In genomic region chr14:77543240-77543551, GRCh38 we compare ENCODE assay signal across 16 cellular contexts. TPM values are rescaled to one million over a fixed set of nuclear protein-coding genes. Genes with fewer than 3 reads are reported as not detected.
DNase-seq lines count a peak whose midpoint lies in the region; ATAC-seq, FAIRE-seq and TF ChIP-seq lines count a peak whose summit lies in the region.
"Had no signal": no experiment of that assay in that cellular context is flagged by ENCODE, and none has a peak within 500 bp of the region (broad histone marks: within the 10 kb centered on the region; RNA-seq: fewer than 3 reads in every experiment).

No MANE protein-coding gene starts in this region.

- ATAC-seq in K562 (peak; percentile 83), lower lobe of right lung (no peak), HG02763 (IDR thresholded peaks at IDR 0.05; ENCODE audit: unreplicated experiment) (no peak), gastrocnemius medialis (no peak)

- 23% methylated on average over 5 of the region's 5 CpGs for WGBS in K562 (ENCODE audit: insufficient coverage, low coverage, missing lambda C conversion rate)

- TF ChIP-seq POLR2A in K562 (conservative IDR thresholded peaks at IDR 0.05) (no peak), gastrocnemius medialis (IDR thresholded peaks at IDR 0.05) (no peak)

- DNase-seq in K562 (ENCODE audit: extremely low read depth in 1 of 4, low spot score in 3 of 4), result peak in 2 of 4 experiments; percentile 22 to 34
- no peak for DNase-seq in lower lobe of right lung
- DNase-seq in substantia nigra (lab: John Stamatoyannopoulos, UW), result no peak
- DNase-seq in gastrocnemius medialis, result no peak
- DNase-seq in NCI-H1048 (lab: John Stamatoyannopoulos, UW), result no peak
- DNase-seq: activated CD8-positive, alpha-beta memory T cell treated with anti-CD3 and anti-CD28 coated beads, Interleukin-2, amount 50 U/mL, for 48 hours; activated naive CD8-positive, alpha-beta T cell treated with anti-CD3 and anti-CD28 coated beads, Interleukin-2, amount 10 ng/mL, durations not matched to agents 7 days and 5 days; CD8-positive, alpha-beta memory T cell; left lung; NCI-H1092; NCI-H446 treated with DMSO at 0.1 percent for 48 hours; stimulated activated CD4-positive, alpha-beta T cell treated with anti-CD3 and anti-CD28 coated beads, Interleukin-4, amount 100 ng/mL, for 1 hour; stimulated activated naive CD4-positive, alpha-beta T cell treated with Interleukin-2 at 50 U/mL for 16 hours had no signal

- no peak overlapping the region for H3K4me3 Mint-ChIP-seq in IgD-negative memory B cell
- H3K4me3 Mint-ChIP-seq: activated naive CD8-positive, alpha-beta T cell treated with anti-CD3 and anti-CD28 coated beads, Interleukin-2, amount 10 ng/mL, durations not matched to agents 7 days and 5 days; CD8-positive, alpha-beta memory T cell had no signal

- H3K36me3 ChIP-seq in K562 (ENCODE audit: control insufficient read depth, insufficient read depth, low read length) (peaks cover 23% of the 10 kb centered on the region), lower lobe of right lung (peaks cover 34% of the 10 kb centered on the region), gastrocnemius medialis (peaks cover 0 to 4% of the 10 kb centered on the region in 2 donors)

- intact Hi-C loops in K562 (cut with micrococcal nuclease), result no loop called here
- intact Hi-C loops in lower lobe of right lung (cut with DNase I), result no loop called here
- intact Hi-C loops in gastrocnemius medialis (cut with DNase I; ENCODE audit: low total_unique reads), result no loop called here

- H2AFZ ChIP-seq in K562 (ENCODE audit: low read depth, low read length), result no peak overlapping the region

- H3K27ac ChIP-seq in K562 (ENCODE audit: extremely low read depth, low read depth, low read length), result no peak overlapping the region
- H3K27ac ChIP-seq in lower lobe of right lung, result peak overlapping the region; percentile 44
- peak overlapping the region; percentile 80 for H3K27ac ChIP-seq in substantia nigra (ENCODE audit: low read depth, low read length, poor library complexity, severe bottlenecking)
- peak overlapping the region in 2 of 4 donors; percentile 18 to 35 for H3K27ac ChIP-seq in gastrocnemius medialis

- in situ Hi-C loops in K562 (cut with MboI), result no loop called here
- in situ Hi-C loops in gastrocnemius medialis (cut with MboI; ENCODE audit: low sequenced_read_pairs in 4 of 4), result no loop called here

- no peak for FAIRE-seq in K562 (lab: Jason Lieb, UNC)
- FAIRE-seq: TTC549 had no signal

- peaks cover 3% of the 10 kb centered on the region for H3K36me3 Mint-ChIP-seq in IgD-negative memory B cell

- H3K4me2 ChIP-seq in K562 (ENCODE audit: insufficient read depth, low read length), result no peak overlapping the region

- POLR2A ChIA-PET in K562 (lab: Yijun Ruan, JAX), result no interaction called here

- CTCF ChIA-PET in K562 (lab: Yijun Ruan, JAX; ENCODE audit: low intra/inter-chr PET ratio), result no interaction called here

- TF ChIP-seq CTCF in K562 (IDR thresholded peaks at IDR 0.05 in 2 of 3, conservative IDR thresholded peaks at IDR 0.05 in 1 of 3; ENCODE audit: insufficient read depth in 2 of 3, low read depth in 1 of 3, low read length in 3 of 3) (no peak), lower lobe of right lung (IDR thresholded peaks at IDR 0.05) (no peak), gastrocnemius medialis (IDR thresholded peaks at IDR 0.05 in 4 of 5, conservative IDR thresholded peaks at IDR 0.05 in 1 of 5) (no peak)

- TF ChIP-seq EP300 in K562 (IDR thresholded peaks at IDR 0.05; ENCODE audit: low read length), result no peak

- H3K79me2 ChIP-seq in K562 (ENCODE audit: control insufficient read depth, insufficient read depth, low read length), result no peaks in the 10 kb centered on the region

- no peak overlapping the region for H3K9ac ChIP-seq in K562 (ENCODE audit: insufficient read depth in 1 of 2, low read depth in 2 of 2, low read length in 2 of 2)

- TF ChIP-seq RAD21 in K562 (CRISPR knock-in tag; conservative IDR thresholded peaks at IDR 0.05 in 1 of 2, IDR thresholded peaks at IDR 0.05 in 1 of 2), result no peak

- no TSS peak for BruUV-seq in K562 (replicated peaks; lab: Mats Ljungman, UMichigan)

- peaks cover 21 to 27% (median 21%) of the 10 kb centered on the region in 3 donors for H3K4me1 Mint-ChIP-seq in IgD-negative memory B cell

- H3K9me3 ChIP-seq in K562 (replicated peaks; ENCODE audit: control insufficient read depth, insufficient read depth, low read depth, low read length) (no peaks in the 10 kb centered on the region), lower lobe of right lung (no peaks in the 10 kb centered on the region), gastrocnemius medialis (no peaks in the 10 kb centered on the region)
- H3K9me3 ChIP-seq: left lung had no signal

- peak overlapping the region in 2 of 3 donors; percentile 0 to 88 for H3K27ac Mint-ChIP-seq in IgD-negative memory B cell

- H3K4me3 ChIP-seq in K562 (no peak overlapping the region), lower lobe of right lung (no peak overlapping the region), gastrocnemius medialis (no peak overlapping the region)
- H3K4me3 ChIP-seq: left lung had no signal

- no peaks in the 10 kb centered on the region for H3K27me3 Mint-ChIP-seq in IgD-negative memory B cell
- H3K27me3 Mint-ChIP-seq: activated naive CD8-positive, alpha-beta T cell treated with anti-CD3 and anti-CD28 coated beads, Interleukin-2, amount 10 ng/mL, durations not matched to agents 7 days and 5 days; CD8-positive, alpha-beta memory T cell had no signal

- no peaks in the 10 kb centered on the region for H3K9me1 ChIP-seq in K562 (ENCODE audit: control insufficient read depth, insufficient read depth, low read length)

- H4K20me1 ChIP-seq in K562 (replicated peaks; ENCODE audit: control insufficient read depth, insufficient read depth, low read length), result no peaks in the 10 kb centered on the region

- no peaks in the 10 kb centered on the region for H3K27me3 ChIP-seq in K562 (ENCODE audit: control insufficient read depth in 2 of 2, insufficient read depth in 2 of 2, low read length in 2 of 2)
- no peaks in the 10 kb centered on the region for H3K27me3 ChIP-seq in lower lobe of right lung (ENCODE audit: low read depth)
- H3K27me3 ChIP-seq in gastrocnemius medialis, result no peaks in the 10 kb centered on the region
- H3K27me3 ChIP-seq: left lung had no signal

- H3K4me1 ChIP-seq in K562 (replicated peaks in 1 of 2; ENCODE audit: control insufficient read depth in 2 of 2, insufficient read depth in 2 of 2, low read length in 2 of 2) (peaks cover 0 to 5% of the 10 kb centered on the region in 2 experiments; a peak in 1 of 5 replicates), lower lobe of right lung (peaks cover 11% of the 10 kb centered on the region), gastrocnemius medialis (peaks cover 0 to 6% of the 10 kb centered on the region in 2 donors)

- H3K9me3 Mint-ChIP-seq in IgD-negative memory B cell, result no peaks in the 10 kb centered on the region
- H3K9me3 Mint-ChIP-seq: activated naive CD8-positive, alpha-beta T cell treated with anti-CD3 and anti-CD28 coated beads, Interleukin-2, amount 10 ng/mL, durations not matched to agents 7 days and 5 days; CD8-positive, alpha-beta memory T cell had no signal

TF ChIP-seq in K562, 482 proteins besides CTCF, POLR2A, EP300 and RAD21:
- TF ChIP-seq FOXJ3 (CRISPR knock-in tag; IDR thresholded peaks at IDR 0.05) (no peak), TEAD4 (IDR thresholded peaks at IDR 0.05; ENCODE audit: low read length) (0 out of 2 replicates have a peak, but pooled peaks have one; percentile 19), TEAD4 (CRISPR knock-in tag; IDR thresholded peaks at IDR 0.05; ENCODE audit: borderline replicate concordance) (no peak), ZNF785 (CRISPR knock-in tag; IDR thresholded peaks at IDR 0.05) (0 out of 2 replicates have a peak, but pooled peaks have one; percentile 37), FOXK2 (conservative IDR thresholded peaks at IDR 0.05 in 1 of 2, IDR thresholded peaks at IDR 0.05 in 1 of 2; ENCODE audit: low read depth in 2 of 2) (0 out of 4 replicates have a peak, but pooled peaks of 1 of the 2 experiments have one; percentile 32), CBFA2T3 (IDR thresholded peaks at IDR 0.05) (peak; percentile 63), TAL1 (IDR thresholded peaks at IDR 0.05) (peak; percentile 21; the same call in 1 of the 2 replicates)
- TF ChIP-seq, protein P1, sequence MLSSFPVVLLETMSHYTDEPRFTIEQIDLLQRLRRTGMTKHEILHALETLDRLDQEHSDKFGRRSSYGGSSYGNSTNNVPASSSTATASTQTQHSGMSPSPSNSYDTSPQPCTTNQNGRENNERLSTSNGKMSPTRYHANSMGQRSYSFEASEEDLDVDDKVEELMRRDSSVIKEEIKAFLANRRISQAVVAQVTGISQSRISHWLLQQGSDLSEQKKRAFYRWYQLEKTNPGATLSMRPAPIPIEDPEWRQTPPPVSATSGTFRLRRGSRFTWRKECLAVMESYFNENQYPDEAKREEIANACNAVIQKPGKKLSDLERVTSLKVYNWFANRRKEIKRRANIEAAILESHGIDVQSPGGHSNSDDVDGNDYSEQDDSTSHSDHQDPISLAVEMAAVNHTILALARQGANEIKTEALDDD (IDR thresholded peaks at IDR 0.05), result peak; percentile 97
- TF ChIP-seq, protein P2, sequence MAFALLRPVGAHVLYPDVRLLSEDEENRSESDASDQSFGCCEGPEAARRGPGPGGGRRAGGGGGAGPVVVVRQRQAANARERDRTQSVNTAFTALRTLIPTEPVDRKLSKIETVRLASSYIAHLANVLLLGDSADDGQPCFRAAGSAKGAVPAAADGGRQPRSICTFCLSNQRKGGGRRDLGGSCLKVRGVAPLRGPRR (CRISPR knock-in tag; IDR thresholded peaks at IDR 0.05), result no peak

RNA-seq across cellular contexts. Expression of gene ISM2, which starts 44.6 kb away (rescaled TPM):
- polyA plus RNA-seq in IgD-negative memory B cell, result not detected
- 0.49 TPM in 1 of 2 replicates, not detected in the other for total RNA-seq in K562 (2011; cell fraction: chromatin; rRNA removed; ENCODE audit: low replicate concordance)
- 0.17 and 0.66 TPM in 2 replicates for total RNA-seq in K562 (2011; cell fraction: nucleolus; rRNA removed)
- 0.29 and 0.84 TPM in 2 replicates for total RNA-seq in K562 (2011; cell fraction: nucleoplasm; rRNA removed)
- total RNA-seq in K562 (2014; rRNA removed), result 0.24 TPM in 1 of 2 replicates, not detected in the other
- not detected in 2 replicates for total RNA-seq in K562 (2014; rRNA removed; fragmentation: Illumina TruSeq; extraction: Trizol)
- not detected in 2 replicates for total RNA-seq in K562 (2015; rRNA removed; fragmentation: Illumina TruSeq; extraction: Trizol)
- total RNA-seq in K562 (2021), result 0.11 TPM in 1 of 2 replicates, not detected in the other
- 0.04 and 0.08 TPM in 2 replicates for polyA plus RNA-seq in K562 (2011; rRNA removed)
- polyA plus RNA-seq in K562 (2011; cell fraction: cytosol; rRNA removed), result not detected in 2 replicates
- 0.18 and 0.35 TPM in 2 replicates for polyA plus RNA-seq in K562 (2011; cell fraction: nucleus; rRNA removed)
- polyA plus RNA-seq in K562 (2012), result not detected in 2 replicates
- polyA plus RNA-seq in K562 (2014; fragmentation: Illumina TruSeq; extraction: Trizol), result not detected in 2 replicates
- not detected for polyA plus RNA-seq in K562 (2014; fragmentation: Nextera tagmentation; extraction: Ambion mirVana)
- polyA plus RNA-seq in K562 (2014; rRNA removed), result not detected in 2 replicates
- polyA minus RNA-seq in K562 (2011; rRNA and poly(A)+ RNA removed), result not detected in 2 replicates
- polyA minus RNA-seq in K562 (2011; cell fraction: cytosol; rRNA and poly(A)+ RNA removed), result not detected in 2 replicates
- polyA minus RNA-seq in K562 (2011; cell fraction: nucleus; rRNA and poly(A)+ RNA removed), result 0.33 and 0.40 TPM in 2 replicates
- not detected for total RNA-seq in lower lobe of right lung
- total RNA-seq in gastrocnemius medialis, result not detected
- total RNA-seq: CD8-positive, alpha-beta memory T cell; left lung had no signal
- polyA plus RNA-seq: CD8-positive, alpha-beta memory T cell had no signal
